Comparison of ENCODE assay signal across 21 cellular contexts in the genomic region with DNA sequence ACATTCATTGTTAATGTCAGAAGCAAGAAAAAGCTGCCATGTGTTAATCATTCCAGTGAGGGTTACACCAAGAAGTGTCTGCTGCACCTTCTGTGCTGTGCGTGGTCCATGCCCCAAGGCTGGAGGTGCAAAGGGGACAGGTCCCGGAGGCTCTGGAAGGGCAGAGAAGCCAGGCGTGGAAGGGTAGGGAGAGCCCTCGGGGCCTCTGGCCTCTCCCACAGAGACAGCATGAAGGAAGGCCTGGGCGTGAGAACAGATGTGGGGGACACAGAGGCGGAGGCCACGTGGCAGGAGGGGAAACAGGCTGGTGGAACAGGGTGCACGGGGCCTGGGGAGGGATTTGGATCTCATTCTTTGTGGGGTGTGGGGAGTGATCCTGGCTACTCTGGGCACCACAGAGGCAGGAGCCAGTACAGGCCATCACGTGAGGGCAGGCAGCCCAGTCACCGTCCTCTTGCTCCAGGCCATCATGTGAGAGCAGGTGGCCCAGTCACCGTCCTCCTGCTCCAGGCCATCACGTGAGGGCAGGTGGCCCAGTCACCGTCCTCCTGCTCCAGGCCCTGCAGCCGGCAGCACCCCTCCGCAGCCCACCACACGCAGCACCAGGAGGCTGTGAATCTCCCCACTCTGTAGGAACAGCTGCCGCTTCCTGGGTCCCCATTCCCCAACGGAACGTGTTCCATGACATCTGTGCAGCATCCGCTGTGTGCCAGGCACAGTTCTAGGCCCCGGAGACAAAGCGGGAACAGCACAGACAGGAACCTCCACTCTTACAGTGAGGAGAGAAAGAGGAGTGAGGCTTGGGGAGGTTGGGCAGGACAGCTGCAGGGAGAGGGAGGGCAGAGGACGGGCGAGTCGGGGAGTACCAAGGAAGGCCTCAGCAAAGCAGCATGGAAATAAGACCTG. TPM values are rescaled to one million over a fixed set of nuclear protein-coding genes. Genes with fewer than 3 reads are reported as not detected.
"Had no signal": no experiment of that assay in that cellular context is flagged by ENCODE, and none has a peak within 500 bp of the region (broad histone marks: within the 10 kb centered on the region; RNA-seq: fewer than 3 reads in every experiment).

No MANE protein-coding gene starts in this region.

- DNase-seq: activated CD4-positive, alpha-beta memory T cell treated with anti-CD3 and anti-CD28 coated beads for 36 hours; activated CD4-positive, alpha-beta T cell treated with anti-CD3 and anti-CD28 coated beads for 48 hours; activated naive CD4-positive, alpha-beta T cell treated with Interleukin-2 at 50 U/mL for 16 hours; activated T-cell treated with anti-CD3 and anti-CD28 coated beads, Interleukin-2, amount 50 U/mL, for 48 hours; amygdala; effector CD4-positive, alpha-beta T cell; erythroblast; foreskin keratinocyte; immature natural killer cell; kidney glomerular epithelial cell; mesendoderm; nephron progenitor cell; stimulated activated CD4-positive, alpha-beta T cell treated with anti-CD3 and anti-CD28 coated beads, Interleukin-4, amount 100 ng/mL, for 1 hour; stimulated activated naive CD4-positive, alpha-beta T cell; T1000; testis had no signal

- H3K9me3 ChIP-seq: mucosa of descending colon, testis, upper lobe of left lung had no signal

- H3K4me1 ChIP-seq: foreskin keratinocyte, testis, upper lobe of left lung had no signal

- ATAC-seq: foreskin keratinocyte, mucosa of descending colon had no signal

- H3K27me3 ChIP-seq: hepatocyte, testis, upper lobe of left lung had no signal

- H3K4me2 ChIP-seq: hepatocyte had no signal

- H3K4me3 ChIP-seq: cardiac muscle cell, hepatocyte, mucosa of descending colon, upper lobe of left lung had no signal

- H3K27ac ChIP-seq: cardiac muscle cell, foreskin keratinocyte, hepatocyte, testis, upper lobe of left lung had no signal

- H3K36me3 ChIP-seq: cardiac muscle cell had no signal

- H2AFZ ChIP-seq: hepatocyte had no signal

- H3K79me2 ChIP-seq: hepatocyte had no signal

RNA-seq across cellular contexts. Expression of a gene that starts 10.2 kb away (rescaled TPM):
- total RNA-seq: foreskin keratinocyte, glomerular endothelial cell had no signal
- polyA plus RNA-seq: cardiac muscle cell, foreskin keratinocyte had no signal

RNA-seq across cellular contexts. Expression of a gene that starts 27.2 kb away (rescaled TPM):
- total RNA-seq: activated CD4-positive, alpha-beta memory T cell treated with anti-CD3 and anti-CD28 coated beads for 36 hours; foreskin keratinocyte; glomerular endothelial cell had no signal
- polyA plus RNA-seq: foreskin keratinocyte, immature natural killer cell had no signal
